24 cellular contexts compared by ENCODE assay signal in genomic region chr4:142040043-142040442, GRCh38.
DNase-seq lines count a peak whose midpoint lies in the region; ATAC-seq and TF ChIP-seq lines count a peak whose summit lies in the region.
"Had no signal": no experiment of that assay in that cellular context is flagged by ENCODE, and none has a peak within 500 bp of the region (broad histone marks: within the 10 kb centered on the region; RNA-seq: fewer than 3 reads in every experiment).

No MANE protein-coding gene starts in this region.

- in situ Hi-C loops in GM13977 (cut with MboI; ENCODE audit: low pct_unique_long_range_greater_than_20kb, low sequenced_read_pairs, unreplicated experiment) = no loop called here

- no peak for ATAC-seq in central memory CD8-positive, alpha-beta T cell (replicated peaks; ENCODE audit: extremely low read depth, poor library complexity, severe bottlenecking)
- ATAC-seq in naive thymus-derived CD8-positive, alpha-beta T cell = no peak
- no peak for ATAC-seq in GM19463 (IDR thresholded peaks at IDR 0.05; ENCODE audit: unreplicated experiment)
- ATAC-seq: heart right ventricle, K562, left lobe of liver, mucosa of descending colon, Right ventricle myocardium inferior had no signal

- H2BK20ac ChIP-seq in H9 (ENCODE audit: low read depth, low read length, poor library complexity, severe bottlenecking) = no peak overlapping the region

- no peaks in the 10 kb centered on the region for H3K79me2 ChIP-seq in H9 (ENCODE audit: insufficient read depth, low read length)

- no peak overlapping the region for H2BK15ac ChIP-seq in H9 (ENCODE audit: low read depth, low read length)

- no peak overlapping the region for H2BK120ac ChIP-seq in H9 (ENCODE audit: low read depth, low read length, poor library complexity, severe bottlenecking)

- no peak overlapping the region for H3K56ac ChIP-seq in H9 (ENCODE audit: insufficient read length, low read depth, low read length)

- no peak overlapping the region for H2AK5ac ChIP-seq in H9 (ENCODE audit: insufficient read length, low read length)

- H3K14ac ChIP-seq in H9 (ENCODE audit: insufficient read depth, low read length) = no peak overlapping the region

- H3K9me3 ChIP-seq in H9 (ENCODE audit: control insufficient read depth, low read depth, low read length) = no peaks in the 10 kb centered on the region
- H3K9me3 ChIP-seq: BLaER1 treated with 17β-estradiol and CSF1 and Interleukin-3, amounts not matched to agents 10 nM and 100 nM; heart right ventricle; mucosa of descending colon had no signal

- H4K20me1 ChIP-seq in H9 (ENCODE audit: control insufficient read depth, insufficient read depth, insufficient read length) = no peaks in the 10 kb centered on the region
- H4K20me1 ChIP-seq: BLaER1 treated with 17β-estradiol and CSF1 and Interleukin-3, amounts not matched to agents 10 nM and 100 nM had no signal

- no peak overlapping the region for H3K23ac ChIP-seq in H9 (ENCODE audit: insufficient read length, low read depth, low read length)

- peak; percentile 25; the same call in 1 of the 3 replicates for TF ChIP-seq CTCF in H9 (conservative IDR thresholded peaks at IDR 0.05)
- no peak for TF ChIP-seq CTCF in GM13977 (IDR thresholded peaks at IDR 0.05; ENCODE audit: extremely low read depth, insufficient read depth, missing control alignments)

- H3K27ac ChIP-seq in H9 (ENCODE audit: insufficient read length, low read depth, low read length) = no peak overlapping the region
- H3K27ac ChIP-seq: BLaER1 treated with 17β-estradiol and CSF1 and Interleukin-3, amounts not matched to agents 10 nM and 100 nM; dorsolateral prefrontal cortex; heart right ventricle had no signal

- no peaks in the 10 kb centered on the region for H3K27me3 Mint-ChIP-seq in activated T-cell treated with anti-CD3 and anti-CD28 coated beads, Interleukin-2, amount 50 U/mL, for 24 hours
- no peaks in the 10 kb centered on the region for H3K27me3 Mint-ChIP-seq in H9 (ENCODE audit: low read depth)
- no peaks in the 10 kb centered on the region for H3K27me3 Mint-ChIP-seq in central memory CD8-positive, alpha-beta T cell
- no peaks in the 10 kb centered on the region for H3K27me3 Mint-ChIP-seq in naive thymus-derived CD8-positive, alpha-beta T cell
- H3K27me3 Mint-ChIP-seq: progenitor cell of endocrine pancreas had no signal

- no peak overlapping the region for H2BK12ac ChIP-seq in H9 (ENCODE audit: insufficient read length, low read depth, low read length)

- no peak overlapping the region for H3K4ac ChIP-seq in H9 (ENCODE audit: low read depth, low read length)

- no peak overlapping the region for H4K8ac ChIP-seq in H9 (replicated peaks; ENCODE audit: insufficient read length, low read depth, low read length)

- no peaks in the 10 kb centered on the region for H3K23me2 ChIP-seq in H9 (ENCODE audit: insufficient read length, low read depth, low read length, poor library complexity, severe bottlenecking)

- no peaks in the 10 kb centered on the region for H3K9me3 Mint-ChIP-seq in activated T-cell treated with anti-CD3 and anti-CD28 coated beads, Interleukin-2, amount 50 U/mL, for 24 hours
- H3K9me3 Mint-ChIP-seq in H9 = no peaks in the 10 kb centered on the region
- H3K9me3 Mint-ChIP-seq in central memory CD8-positive, alpha-beta T cell = no peaks in the 10 kb centered on the region
- H3K9me3 Mint-ChIP-seq in naive thymus-derived CD8-positive, alpha-beta T cell = no peaks in the 10 kb centered on the region
- H3K9me3 Mint-ChIP-seq: T-helper 1 cell treated with Interleukin-12 subunit alpha and Interleukin-12 subunit beta and Interleukin-4 antibody, amounts not matched to agents 30 μg/mL and 1 μg/mL, for 36 hours had no signal

- H3K4me3 Mint-ChIP-seq in activated T-cell treated with anti-CD3 and anti-CD28 coated beads, Interleukin-2, amount 50 U/mL, for 24 hours = no peak overlapping the region
- no peak overlapping the region for H3K4me3 Mint-ChIP-seq in H9
- no peak overlapping the region for H3K4me3 Mint-ChIP-seq in central memory CD8-positive, alpha-beta T cell
- no peak overlapping the region for H3K4me3 Mint-ChIP-seq in naive thymus-derived CD8-positive, alpha-beta T cell
- H3K4me3 Mint-ChIP-seq: T-helper 1 cell treated with Interleukin-12 subunit alpha and Interleukin-12 subunit beta and Interleukin-4 antibody, amounts not matched to agents 30 μg/mL and 1 μg/mL, for 36 hours had no signal

- no peaks in the 10 kb centered on the region for H3K27me3 ChIP-seq in H9 (ENCODE audit: insufficient read depth, low read length)
- H3K27me3 ChIP-seq: BLaER1 treated with 17β-estradiol and CSF1 and Interleukin-3, amounts not matched to agents 10 nM and 100 nM; dorsolateral prefrontal cortex; heart right ventricle had no signal

- no peak overlapping the region for H4K91ac ChIP-seq in H9 (ENCODE audit: insufficient read length, low read depth, low read length)

- H3K4me1 Mint-ChIP-seq in activated T-cell treated with anti-CD3 and anti-CD28 coated beads, Interleukin-2, amount 50 U/mL, for 24 hours (ENCODE audit: low read depth) = peaks cover 39% of the 10 kb centered on the region
- peaks cover 14 to 18% of the 10 kb centered on the region in 2 experiments for H3K4me1 Mint-ChIP-seq in H9
- peaks cover 34% of the 10 kb centered on the region for H3K4me1 Mint-ChIP-seq in central memory CD8-positive, alpha-beta T cell
- peaks cover 10 to 29% (median 26%) of the 10 kb centered on the region in 4 donors for H3K4me1 Mint-ChIP-seq in naive thymus-derived CD8-positive, alpha-beta T cell

- no peaks in the 10 kb centered on the region for H3K79me1 ChIP-seq in H9 (ENCODE audit: insufficient read depth, low read depth, low read length, poor library complexity, severe bottlenecking)

- no peak overlapping the region for H4K5ac ChIP-seq in H9 (ENCODE audit: insufficient read length, low read depth, low read length)

- no peak overlapping the region for H2BK5ac ChIP-seq in H9 (ENCODE audit: insufficient read length, low read length)

- no peaks in the 10 kb centered on the region; the same call in 1 of the 2 replicates for H3K4me1 ChIP-seq in H9 (ENCODE audit: insufficient read depth, low read length)

- no peak overlapping the region for H3K4me2 ChIP-seq in H9 (ENCODE audit: insufficient read depth, insufficient read length, low read length)
- H3K4me2 ChIP-seq: BLaER1 treated with 17β-estradiol and CSF1 and Interleukin-3, amounts not matched to agents 10 nM and 100 nM had no signal

- H3K18ac ChIP-seq in H9 (ENCODE audit: insufficient read length, low read depth, low read length) = no peak overlapping the region

- POLR2A ChIA-PET in naive thymus-derived CD8-positive, alpha-beta T cell (lab: Charles Lee) = no interaction called here

- no peak overlapping the region for H2AFZ ChIP-seq in H9 (ENCODE audit: low read length)

- no CpG with 5 or more reads among the region's 3 CpGs for WGBS in H9 (ENCODE audit: extremely low coverage, insufficient read length, low lambda C conversion rate)

- H3T11ph ChIP-seq in H9 (ENCODE audit: low read length) = no peak overlapping the region

- peak overlapping the region; percentile 11 for H3K27ac Mint-ChIP-seq in activated T-cell treated with anti-CD3 and anti-CD28 coated beads, Interleukin-2, amount 50 U/mL, for 24 hours
- H3K27ac Mint-ChIP-seq in H9 = no peak overlapping the region; a peak in 1 of 7 replicates
- H3K27ac Mint-ChIP-seq in central memory CD8-positive, alpha-beta T cell (ENCODE audit: low read depth) = peak overlapping the region; percentile 79
- H3K27ac Mint-ChIP-seq in naive thymus-derived CD8-positive, alpha-beta T cell = peak overlapping the region in 7 of 10 donors; percentile 2 to 25 (median 14)
- H3K27ac Mint-ChIP-seq: progenitor cell of endocrine pancreas; T-helper 1 cell treated with Interleukin-12 subunit alpha and Interleukin-12 subunit beta and Interleukin-4 antibody, amounts not matched to agents 30 μg/mL and 1 μg/mL, for 36 hours had no signal

- no peak for DNase-seq in activated T-cell treated with anti-CD3 and anti-CD28 coated beads, Interleukin-2, amount 50 U/mL, for 24 hours
- DNase-seq in activated T-cell treated with anti-CD3 and anti-CD28 coated beads for 4 hours = no peak
- peak; percentile 43 for DNase-seq in H9
- DNase-seq in central memory CD8-positive, alpha-beta T cell (ENCODE audit: low spot score in 2 of 2) = no peak
- no peak for DNase-seq in naive thymus-derived CD8-positive, alpha-beta T cell
- DNase-seq in putamen (ENCODE audit: low spot score) = no peak
- DNase-seq in GM13977 (ENCODE audit: low spot score) = no peak
- DNase-seq: activated CD4-positive, alpha-beta T cell treated with anti-CD3 and anti-CD28 coated beads, Interleukin-2, amount 50 U/mL, for 1 hour; activated gamma-delta T cell; dorsolateral prefrontal cortex; foreskin fibroblast; heart right ventricle; mucosa of descending colon; NCI-H146; NCI-H2171; NCI-H524 treated with DMSO at 0.1 percent for 48 hours; stimulated activated CD8-positive, alpha-beta memory T cell treated with anti-CD3 and anti-CD28 coated beads, Interleukin-4, amount 100 ng/mL, for 48 hours had no signal

- H3K9ac ChIP-seq in H9 (ENCODE audit: extremely low read depth, insufficient read length, low read length) = no peak overlapping the region
- H3K9ac ChIP-seq: BLaER1 treated with 17β-estradiol and CSF1 and Interleukin-3, amounts not matched to agents 10 nM and 100 nM had no signal

- H3K36me3 Mint-ChIP-seq in activated T-cell treated with anti-CD3 and anti-CD28 coated beads, Interleukin-2, amount 50 U/mL, for 24 hours (ENCODE audit: low read depth) = peaks cover 69% of the 10 kb centered on the region
- H3K36me3 Mint-ChIP-seq in H9 (ENCODE audit: insufficient read depth in 1 of 3, low read depth in 3 of 3) = no peaks in the 10 kb centered on the region
- H3K36me3 Mint-ChIP-seq in central memory CD8-positive, alpha-beta T cell (ENCODE audit: insufficient read depth) = peaks cover 14% of the 10 kb centered on the region
- H3K36me3 Mint-ChIP-seq in naive thymus-derived CD8-positive, alpha-beta T cell = peaks cover 0 to 45% (median 13%) of the 10 kb centered on the region in 3 donors

Comparison
In these comparisons a context has a peak if more than half of its experiments do, and no peak if none do; other contexts are left out.
1. H3K27ac Mint-ChIP-seq: peak in activated T-cell treated with anti-CD3 and anti-CD28 coated beads, Interleukin-2, amount 50 U/mL, for 24 hours (single experiment), central memory CD8-positive, alpha-beta T cell (single experiment) and naive thymus-derived CD8-positive, alpha-beta T cell (7 of 10); none in H9 (0 of 3).